10 cellular contexts compared by ENCODE assay signal in the genomic region with DNA sequence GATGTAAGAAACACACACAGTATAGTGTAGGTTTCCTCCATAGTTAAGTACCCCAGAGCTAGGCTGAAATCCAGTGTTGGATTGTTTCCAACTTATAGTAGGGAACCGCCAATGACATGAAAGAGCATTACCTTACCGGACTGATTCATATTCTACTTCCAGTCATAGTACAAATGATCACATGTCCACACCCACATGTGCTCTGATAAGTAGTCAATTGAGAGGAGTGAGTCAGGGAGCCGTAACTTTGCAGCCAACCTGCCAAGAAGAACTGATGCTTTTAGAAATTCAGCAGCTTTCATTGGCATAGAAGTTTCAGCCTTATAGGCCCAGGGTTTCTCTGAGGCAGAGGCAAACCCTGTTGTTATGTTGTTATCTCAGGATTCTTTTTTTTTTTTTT.
DNase-seq lines count a peak whose midpoint lies in the region; ATAC-seq, FAIRE-seq and TF ChIP-seq lines count a peak whose summit lies in the region.
"Had no signal": no experiment of that assay in that cellular context is flagged by ENCODE, and none has a peak within 500 bp of the region (broad histone marks: within the 10 kb centered on the region; RNA-seq: fewer than 3 reads in every experiment).

No MANE protein-coding gene starts in this region.

- no peaks in the 10 kb centered on the region for H3K9me2 ChIP-seq in PC-3 (replicated peaks; ENCODE audit: low read length)

- intact Hi-C loops in PC-3 (cut with micrococcal nuclease) = no loop called here

- H3K36me3 ChIP-seq in PC-3 (ENCODE audit: low read depth, low read length) (no peaks in the 10 kb centered on the region), small intestine (ENCODE audit: control insufficient read depth in 2 of 2, insufficient read depth in 2 of 2, low read length in 2 of 2) (no peaks in the 10 kb centered on the region)

- H3F3A ChIP-seq in PC-3 (ENCODE audit: low read length, unreplicated experiment) = peaks cover 14% of the 10 kb centered on the region

- H3K9ac ChIP-seq in PC-3 (ENCODE audit: low read length) = no peak overlapping the region

- 10 to 39% (median 38%) methylated on average over 3 of the region's 3 CpGs for WGBS in small intestine, 3 donors

- H3K27me3 ChIP-seq in PC-3 (ENCODE audit: low read length) (no peaks in the 10 kb centered on the region), small intestine (ENCODE audit: control insufficient read depth in 2 of 2, insufficient read depth in 2 of 2, low read length in 2 of 2) (no peaks in the 10 kb centered on the region)

- no peak for DNase-seq in activated CD4-positive, CD25-positive, alpha-beta regulatory T cell (lab: John Stamatoyannopoulos, UW)
- DNase-seq in PC-3 = peak; percentile 91
- peak; percentile 74 for DNase-seq in dermis blood vessel endothelial cell
- peak; percentile 94 for DNase-seq in small intestine
- DNase-seq in DMS 273 (lab: John Stamatoyannopoulos, UW; ENCODE audit: unreplicated experiment) = no peak
- DNase-seq in NCI-H1436 (lab: John Stamatoyannopoulos, UW) = no peak
- DNase-seq in middle frontal gyrus (ENCODE audit: extremely low spot score, low spot score) = no peak
- DNase-seq: substantia nigra had no signal

- H3K4me1 ChIP-seq in PC-3 (ENCODE audit: insufficient read depth, low read length) (peaks cover 48% of the 10 kb centered on the region), small intestine (ENCODE audit: control insufficient read depth in 2 of 2, insufficient read depth in 1 of 2, low read depth in 1 of 2, low read length in 1 of 2) (peaks cover 8 to 17% of the 10 kb centered on the region in 2 donors)

- H3K9me3 ChIP-seq in PC-3 (ENCODE audit: low read length) (no peaks in the 10 kb centered on the region), small intestine (ENCODE audit: control insufficient read depth, low read depth) (no peaks in the 10 kb centered on the region)

- CTCF ChIA-PET in PC-3 (lab: Charles Lee) = no interaction called here

- H2AFZ ChIP-seq in PC-3 (ENCODE audit: low read length) = no peak overlapping the region

- peak; percentile 62 to 63 for ATAC-seq in activated CD4-positive, CD25-positive, alpha-beta regulatory T cell treated with anti-CD3 and anti-CD28 coated beads, Interleukin-2, amount 50 U/mL, for 24 hours
- ATAC-seq in PC-3 = peak; percentile 28

- peak overlapping the region; percentile 38 for H3K27ac ChIP-seq in PC-3 (ENCODE audit: low read length)
- H3K27ac ChIP-seq in small intestine (ENCODE audit: low read depth in 1 of 2, low read length in 1 of 2) = no peak overlapping the region

- TF ChIP-seq CTCF in PC-3 (conservative IDR thresholded peaks at IDR 0.05; ENCODE audit: low read depth, low read length) = no peak

- POLR2A ChIA-PET in PC-3 (lab: Charles Lee; ENCODE audit: unreplicated experiment) = interaction anchor here (0.5 kb wide), 1 partner anchor 13 kb away, joined by 6 read pairs; no protein-coding TSS in a partner anchor

- H4K20me1 ChIP-seq in PC-3 (ENCODE audit: low read length) = no peaks in the 10 kb centered on the region

- no peak overlapping the region for H3K4me3 ChIP-seq in PC-3 (ENCODE audit: low read length)
- H3K4me3 ChIP-seq in small intestine (ENCODE audit: low read depth in 1 of 2, low read length in 2 of 2) = no peak overlapping the region

- FAIRE-seq in small intestine (lab: Jason Lieb, UNC) = no peak
- FAIRE-seq: GM18507 had no signal

- no peaks in the 10 kb centered on the region for H3K79me2 ChIP-seq in PC-3 (ENCODE audit: low read length)

- no TSS peak for BruUV-seq in PC-3 (replicated peaks; lab: Mats Ljungman, UMichigan)

- H3K4me2 ChIP-seq in PC-3 (ENCODE audit: low read length) = peak overlapping the region; percentile 24

Comparison
In these comparisons a context has a peak if more than half of its experiments do, and no peak if none do; other contexts are left out.
1. DNase-seq: peak in PC-3 (single experiment), dermis blood vessel endothelial cell (single experiment) and small intestine (single experiment); none in activated CD4-positive, CD25-positive, alpha-beta regulatory T cell (0 of 4), DMS 273 (single experiment), NCI-H1436 (single experiment) and middle frontal gyrus (single experiment).